ENCODE assay signal across 12 cellular contexts in genomic region chr1:152951711-152952110, GRCh38. TPM values are rescaled to one million over a fixed set of nuclear protein-coding genes. Genes with fewer than 3 reads are reported as not detected.
"Had no signal": no experiment of that assay in that cellular context is flagged by ENCODE, and none has a peak within 500 bp of the region (broad histone marks: within the 10 kb centered on the region; RNA-seq: fewer than 3 reads in every experiment).

No MANE protein-coding gene starts in this region.

- H3K27ac Mint-ChIP-seq: GM23338, H9, HFFc6 had no signal

- H3K36me3 ChIP-seq: HAP-1 had no signal

- H3K9ac ChIP-seq: GM23248 had no signal

- H3K4me1 Mint-ChIP-seq: GM23338, H9 had no signal

- H3K9me3 ChIP-seq: HAP-1 had no signal

- H3K4me3 ChIP-seq: GM23248, GM23338, HAP-1 had no signal

- DNase-seq: GM23248, GOT3, H7, H9, HCEC 1CT, HFFc6 had no signal

- H3K27ac ChIP-seq: GM23248 had no signal

- ATAC-seq: GM23338, HCT116 had no signal

- H2AFZ ChIP-seq: GM23248, GM23338 had no signal

- FAIRE-seq: H1, H54 had no signal

- H3K4me3 Mint-ChIP-seq: GM23338, H9, HFFc6 had no signal

- H3K4me1 ChIP-seq: HAP-1 had no signal

- H3K4me2 ChIP-seq: GM23338 had no signal

- H3K9me3 Mint-ChIP-seq: GM23338 had no signal

RNA-seq across cellular contexts. Expression of gene SPRR5, which starts 4.7 kb away (rescaled TPM):
- total RNA-seq: GM23248, GM23338, H1, H4, H7, H9, HFFc6 had no signal
- polyA plus RNA-seq: GM23248, GM23338, H1 had no signal

RNA-seq across cellular contexts. Expression of gene SPRR4, which starts 18.7 kb away (rescaled TPM):
- total RNA-seq: GM23248, GM23338, H1, H4, H7, H9, HFFc6 had no signal
- polyA plus RNA-seq: GM23248, GM23338, H1 had no signal

RNA-seq across cellular contexts. Expression of gene SPRR1A, which starts 32.2 kb away (rescaled TPM):
- total RNA-seq: GM23248, GM23338, H1, H4, H7, H9, HFFc6 had no signal
- polyA plus RNA-seq: GM23248, GM23338, H1 had no signal

RNA-seq across cellular contexts. Expression of gene IVL, which starts 43.4 kb away (rescaled TPM):
- total RNA-seq: GM23338, H1, H4, H7, H9, HFFc6 had no signal
- polyA plus RNA-seq: GM23338, H1 had no signal

RNA-seq across cellular contexts. Expression of gene SPRR3, which starts 49.8 kb away (rescaled TPM):
- total RNA-seq: GM23248, GM23338, H1, H4, H7, H9, HFFc6 had no signal
- polyA plus RNA-seq: GM23248, GM23338, H1 had no signal
